Comparison of ENCODE assay signal across 9 cellular contexts in the genomic region with DNA sequence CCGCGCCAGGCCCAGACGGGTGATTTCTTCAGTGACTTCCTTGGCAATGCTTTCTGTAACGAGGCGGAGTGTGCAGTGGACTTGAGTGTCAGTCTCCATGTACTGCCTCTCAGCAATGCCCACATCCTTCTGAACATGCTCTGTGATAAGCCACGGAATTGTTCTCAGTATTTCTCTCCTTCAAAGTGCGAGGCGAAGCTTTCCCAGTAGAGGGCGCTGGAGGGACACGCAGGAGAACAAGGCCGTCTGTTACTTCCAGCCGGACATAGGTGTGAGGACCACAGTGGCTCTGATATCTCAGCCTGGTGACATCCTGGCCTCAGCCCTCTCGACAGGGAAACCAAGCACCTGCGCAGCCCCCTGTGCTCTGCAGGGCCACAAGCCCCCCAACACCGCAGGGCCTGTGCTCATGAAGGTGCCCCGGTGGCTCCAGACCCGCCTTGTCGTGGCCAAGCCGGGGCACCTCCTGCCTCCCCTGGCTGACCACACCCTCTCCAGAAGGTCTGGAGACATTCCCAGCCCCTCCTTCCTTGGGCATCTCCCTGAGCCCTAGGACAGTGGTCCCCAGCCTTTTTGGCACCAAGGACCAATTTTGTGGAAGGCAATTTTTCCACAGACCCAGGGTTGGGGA. TPM values are rescaled to one million over a fixed set of nuclear protein-coding genes. Genes with fewer than 3 reads are reported as not detected.
DNase-seq lines count a peak whose midpoint lies in the region; ATAC-seq, FAIRE-seq and TF ChIP-seq lines count a peak whose summit lies in the region.
"Had no signal": no experiment of that assay in that cellular context is flagged by ENCODE, and none has a peak within 500 bp of the region (broad histone marks: within the 10 kb centered on the region; RNA-seq: fewer than 3 reads in every experiment).

No MANE protein-coding gene starts in this region.

- FAIRE-seq in bronchial epithelial cell (lab: Jason Lieb, UNC) = peak; percentile 43

- no peak overlapping the region for H3K4me3 Mint-ChIP-seq in T-helper 2 cell treated with Interferon-gamma antibody and Interleukin-4, amounts not matched to agents 5 μg/mL and 100 μg/mL, for 36 hours
- H3K4me3 Mint-ChIP-seq: central memory CD8-positive, alpha-beta T cell had no signal

- H3K36me3 Mint-ChIP-seq in T-helper 2 cell treated with Interferon-gamma antibody and Interleukin-4, amounts not matched to agents 5 μg/mL and 100 μg/mL, for 36 hours (ENCODE audit: low read depth) = no peaks in the 10 kb centered on the region

- ATAC-seq in left colon = peak; percentile 90

- no peak overlapping the region for H3K4me3 ChIP-seq in bronchial epithelial cell (ENCODE audit: low read depth, low read length)

- H3K27me3 ChIP-seq in bronchial epithelial cell (ENCODE audit: control insufficient read depth, insufficient read depth, low read length) = no peaks in the 10 kb centered on the region

- peak; percentile 96 for TF ChIP-seq CTCF in bronchial epithelial cell (IDR thresholded peaks at IDR 0.05; ENCODE audit: insufficient read depth, low read length, severe bottlenecking)

- DNase-seq in SIG-M5 treated with dmso at 0.1 percent for 504 hours (lab: John Stamatoyannopoulos, UW; ENCODE audit: unreplicated experiment) (peak; percentile 47), SIG-M5 (lab: John Stamatoyannopoulos, UW) (no peak), NCI-H128 (lab: John Stamatoyannopoulos, UW; ENCODE audit: unreplicated experiment) (peak; percentile 60), bronchial epithelial cell (ENCODE audit: low read depth) (peak; percentile 62), left colon (peak; percentile 72 to 90), HCEC 1CT (no peak)
- peak; percentile 44 for DNase-seq in T-helper 2 cell treated with Interferon-gamma antibody and Interleukin-4, amounts not matched to agents 5 μg/mL and 100 μg/mL, for 36 hours (ENCODE audit: low spot score)
- peak; percentile 6 for DNase-seq in stimulated activated CD4-positive, alpha-beta T cell treated with anti-CD3 and anti-CD28 coated beads, Interleukin-2, amount 100 ng/mL, for 4 hours (ENCODE audit: low read depth)

- H3K27ac Mint-ChIP-seq in T-helper 2 cell treated with Interferon-gamma antibody and Interleukin-4, amounts not matched to agents 5 μg/mL and 100 μg/mL, for 36 hours = no peak overlapping the region

- intact Hi-C loops in left colon (cut with DNase I, micrococcal nuclease) = no loop called here

- no peaks in the 10 kb centered on the region for H3K9me3 Mint-ChIP-seq in T-helper 2 cell treated with Interferon-gamma antibody and Interleukin-4, amounts not matched to agents 5 μg/mL and 100 μg/mL, for 36 hours
- H3K9me3 Mint-ChIP-seq: central memory CD8-positive, alpha-beta T cell had no signal

- H3K4me1 Mint-ChIP-seq in T-helper 2 cell treated with Interferon-gamma antibody and Interleukin-4, amounts not matched to agents 5 μg/mL and 100 μg/mL, for 36 hours (ENCODE audit: low read depth) = no peaks in the 10 kb centered on the region
- H3K4me1 Mint-ChIP-seq: central memory CD8-positive, alpha-beta T cell had no signal

- no peaks in the 10 kb centered on the region for H3K36me3 ChIP-seq in bronchial epithelial cell (ENCODE audit: control insufficient read depth, insufficient read depth, low read length)

- no peaks in the 10 kb centered on the region for H3K27me3 Mint-ChIP-seq in T-helper 2 cell treated with Interferon-gamma antibody and Interleukin-4, amounts not matched to agents 5 μg/mL and 100 μg/mL, for 36 hours (ENCODE audit: low read depth)

RNA-seq across cellular contexts. Expression of gene BACE2, which starts 46.1 kb away (rescaled TPM):
- total RNA-seq in bronchial epithelial cell (43.1 and 64.8 TPM in 2 replicates), left colon (10 to 100 TPM; 59.3 to 65.1 TPM)

Comparison
In these comparisons a context has a peak if more than half of its experiments do, and no peak if none do; other contexts are left out.
1. DNase-seq: peak in SIG-M5 treated with dmso at 0.1 percent for 504 hours (single experiment), NCI-H128 (single experiment), T-helper 2 cell treated with Interferon-gamma antibody and Interleukin-4, amounts not matched to agents 5 μg/mL and 100 μg/mL, for 36 hours (single experiment), bronchial epithelial cell (single experiment), left colon (2 of 2) and stimulated activated CD4-positive, alpha-beta T cell treated with anti-CD3 and anti-CD28 coated beads, Interleukin-2, amount 100 ng/mL, for 4 hours (single experiment); none in SIG-M5 (single experiment) and HCEC 1CT (single experiment).